1 cellular context compared by ENCODE assay signal in genomic region chr9:71729816-71730526, GRCh38.
TF ChIP-seq lines count a peak whose summit lies in the region.

No MANE protein-coding gene starts in this region.

TF ChIP-seq in IMR-90, 13 proteins besides CTCF, POLR2A, EP300 and RAD21:
- TF ChIP-seq MAFK (IDR thresholded peaks at IDR 0.05; ENCODE audit: low read depth, low read length) (no peak), RCOR1 (IDR thresholded peaks at IDR 0.05; ENCODE audit: insufficient replicate concordance, low read length) (no peak), RFX5 (IDR thresholded peaks at IDR 0.05; ENCODE audit: low read depth, low read length) (no peak), NFE2L2 (IDR thresholded peaks at IDR 0.05; ENCODE audit: low read depth, low read length) (no peak), CHD1 (IDR thresholded peaks at IDR 0.05; ENCODE audit: low read depth, low read length) (no peak), MXI1 (IDR thresholded peaks at IDR 0.05; ENCODE audit: borderline replicate concordance, low read depth, low read length) (no peak), BHLHE40 (IDR thresholded peaks at IDR 0.05; ENCODE audit: low read depth, low read length) (no peak), USF2 (IDR thresholded peaks at IDR 0.05; ENCODE audit: low read depth, low read length) (no peak), SMC3 (IDR thresholded peaks at IDR 0.05; ENCODE audit: low read depth, low read length) (no peak), FOS (IDR thresholded peaks at IDR 0.05; ENCODE audit: low read depth, low read length) (no peak), ELK1 (IDR thresholded peaks at IDR 0.05; ENCODE audit: borderline replicate concordance, low read depth, low read length) (no peak), CEBPB (IDR thresholded peaks at IDR 0.05; ENCODE audit: low read depth, low read length) (no peak)
